ENCODE assay signal across 16 cellular contexts in the genomic region with DNA sequence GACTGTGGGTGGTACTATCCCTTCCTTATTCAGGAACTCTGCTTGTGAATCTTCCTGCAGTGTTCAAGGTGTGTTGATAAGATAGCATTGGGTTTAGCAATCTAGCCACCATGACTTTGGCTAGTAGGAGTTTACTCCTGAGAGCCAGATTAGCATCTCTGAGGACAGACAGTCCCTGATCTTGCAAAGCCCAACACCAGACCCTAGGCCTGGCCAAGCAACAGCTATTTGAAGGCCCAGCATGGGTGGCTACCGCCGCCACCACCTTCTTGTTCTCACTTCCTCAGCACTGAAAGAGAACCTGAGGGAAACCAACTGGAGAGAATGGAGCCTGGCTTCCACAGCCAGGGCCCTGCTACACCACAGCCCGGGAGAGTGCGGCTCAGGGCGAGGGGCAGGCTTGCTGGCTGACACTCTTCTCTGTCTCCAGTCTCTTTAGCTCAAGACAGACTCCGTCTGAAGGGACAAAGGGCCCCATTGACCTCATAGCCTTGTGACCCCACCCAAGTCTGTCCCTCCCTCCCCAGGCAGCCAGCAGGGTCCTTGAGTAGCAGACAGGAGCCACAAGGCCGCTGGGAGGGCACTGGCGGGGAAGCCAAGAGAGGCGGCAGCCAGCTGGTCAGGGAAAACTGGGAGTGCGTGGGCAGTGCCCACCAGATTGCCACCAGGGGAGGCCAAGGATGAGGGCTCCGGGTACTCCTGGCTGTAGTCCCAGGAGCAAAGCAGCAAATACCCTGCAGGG. TPM values are rescaled to one million over a fixed set of nuclear protein-coding genes. Genes with fewer than 3 reads are reported as not detected.
DNase-seq lines count a peak whose midpoint lies in the region; TF ChIP-seq lines count a peak whose summit lies in the region.
"Had no signal": no experiment of that assay in that cellular context is flagged by ENCODE, and none has a peak within 500 bp of the region (broad histone marks: within the 10 kb centered on the region; RNA-seq: fewer than 3 reads in every experiment).

No MANE protein-coding gene starts in this region.

- peaks cover 0 to 58% (median 51%) of the 10 kb centered on the region in 4 donors for H3K4me1 ChIP-seq in sigmoid colon

- TF ChIP-seq POLR2A in NB4 (IDR thresholded peaks at IDR 0.05; ENCODE audit: extremely low read depth, insufficient read length) (no peak), sigmoid colon (IDR thresholded peaks at IDR 0.05) (no peak)

- H3K9me3 ChIP-seq in sigmoid colon: no peaks in the 10 kb centered on the region
- H3K9me3 ChIP-seq: lower lobe of right lung had no signal

- no peaks in the 10 kb centered on the region for H3K36me3 ChIP-seq in sigmoid colon
- H3K36me3 ChIP-seq: brain microvascular endothelial cell, lower lobe of right lung had no signal

- intact Hi-C loops in sigmoid colon (cut with DNase I): no loop called here

- no peaks in the 10 kb centered on the region for H3K27me3 ChIP-seq in sigmoid colon

- DNase-seq in DMS53 (lab: John Stamatoyannopoulos, UW) (peak; percentile 28), DMS53 treated with DMSO at 0.1 percent for 48 hours (lab: John Stamatoyannopoulos, UW; ENCODE audit: unreplicated experiment) (no peak), NB4 (ENCODE audit: low read depth) (peak; percentile 83), cerebellar cortex (ENCODE audit: low spot score) (peak; percentile 41), sigmoid colon (peak; percentile 72), HT-29 (ENCODE audit: low spot score) (no peak), DMS153 treated with DMSO at 0.1 percent for 48 hours (lab: John Stamatoyannopoulos, UW; ENCODE audit: unreplicated experiment) (no peak), OCI-M2 (lab: John Stamatoyannopoulos, UW; ENCODE audit: unreplicated experiment) (no peak)
- DNase-seq: brain microvascular endothelial cell; CD4-positive, alpha-beta T cell; effector memory CD4-positive, alpha-beta T cell; NCI-H1105 treated with DMSO at 0.1 percent for 48 hours; NCI-H446 treated with DMSO at 0.1 percent for 48 hours; stimulated activated naive CD8-positive, alpha-beta T cell treated with anti-CD3 and anti-CD28 coated beads, Interleukin-15, Interleukin-2, amounts not matched to agents 100 U/mL and 50 U/mL, for 24 hours had no signal

- peak overlapping the region in 1 of 4 donors; percentile 97 for H3K27ac ChIP-seq in sigmoid colon
- H3K27ac ChIP-seq: 22Rv1, brain microvascular endothelial cell, lower lobe of right lung had no signal

- WGBS in sigmoid colon, 2 donors: 79 to 82% methylated on average over 11 of the region's 11 CpGs

- H3K4me3 ChIP-seq in NB4 (ENCODE audit: low read depth, low read length) (no peak overlapping the region), sigmoid colon (no peak overlapping the region)
- H3K4me3 ChIP-seq: lower lobe of right lung had no signal

- no peak for TF ChIP-seq CTCF in NB4 (IDR thresholded peaks at IDR 0.05; ENCODE audit: low read depth, low read length)
- no peak for TF ChIP-seq CTCF in sigmoid colon (IDR thresholded peaks at IDR 0.05)

- TF ChIP-seq EP300 in sigmoid colon (IDR thresholded peaks at IDR 0.05): no peak

RNA-seq across cellular contexts. Expression of gene ARHGAP23, which starts 10.9 kb away (rescaled TPM):
- total RNA-seq in sigmoid colon: 10 to 100 TPM; 11.2 to 42.1 (median 28.5) TPM
- 1 to 10 TPM in 2 of 3 donors, under 1 TPM in 1; 0.69 to 9.8 (median 3.0) TPM for polyA plus RNA-seq in sigmoid colon
- 326 and 391 TPM in 2 replicates for total RNA-seq in HT-29 (2014; rRNA removed; shearing (Covaris generic))

Comparison
In these comparisons a context has a peak if more than half of its experiments do, and no peak if none do; other contexts are left out.
1. DNase-seq: peak in DMS53 (single experiment), NB4 (single experiment), cerebellar cortex (single experiment) and sigmoid colon (single experiment); none in DMS53 treated with DMSO at 0.1 percent for 48 hours (single experiment), HT-29 (single experiment), DMS153 treated with DMSO at 0.1 percent for 48 hours (single experiment) and OCI-M2 (single experiment).